In the genomic region with DNA sequence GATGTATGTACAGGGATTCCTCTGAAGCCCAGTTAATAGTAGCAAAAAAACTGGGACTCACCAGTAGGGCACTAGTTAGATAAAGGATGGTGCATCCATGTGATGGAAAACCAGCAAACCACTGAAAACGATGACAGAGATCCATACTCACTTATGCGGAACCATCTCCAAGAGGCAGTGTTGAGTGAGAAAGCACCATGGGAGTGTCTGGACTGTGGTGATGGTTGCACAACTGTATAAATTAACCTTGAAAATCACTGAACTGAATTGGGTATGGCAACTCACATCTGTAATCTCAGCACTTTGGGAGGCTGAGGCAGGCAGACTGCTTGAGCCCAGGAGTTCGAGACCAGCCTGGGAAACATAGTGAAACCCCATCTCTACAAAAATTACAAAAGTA, we compare ENCODE assay signal across 24 cellular contexts.
"Had no signal": no experiment of that assay in that cellular context is flagged by ENCODE, and none has a peak within 500 bp of the region (broad histone marks: within the 10 kb centered on the region; RNA-seq: fewer than 3 reads in every experiment).

No MANE protein-coding gene starts in this region.

- H3K4me3 Mint-ChIP-seq: activated CD4-positive, alpha-beta T cell treated with anti-CD3 and anti-CD28 coated beads, Interleukin-2, amount 10 ng/mL, durations not matched to agents 7 days and 5 days; activated CD8-positive, alpha-beta T cell treated with anti-CD3 and anti-CD28 coated beads, Interleukin-2, amount 10 ng/mL, durations not matched to agents 7 days and 5 days; activated naive CD4-positive, alpha-beta T cell treated with anti-CD3 and anti-CD28 coated beads, Interleukin-2, amount 50 U/mL, for 24 hours; activated T-helper 1 cell treated with anti-CD3 and anti-CD28 coated beads, Interleukin-12 subunit alpha, Interleukin-12 subunit beta, Interleukin-2, Interleukin-4 antibody, amounts not matched to agents 30 ng/mL and 10 ng/mL and 1 ng/mL, durations not matched to agents 14 hours and 24 hours and 36 hours; central memory CD8-positive, alpha-beta T cell; effector memory CD8-positive, alpha-beta T cell; naive thymus-derived CD4-positive, alpha-beta T cell; neural crest cell; stimulated activated naive B cell treated with anti-CD40 and anti-IgM and Interleukin-4, amounts not matched to agents 10 μg/mL and 1 μg/mL and 100 μg/mL, for 72 hours had no signal

- H3K9me3 Mint-ChIP-seq: activated CD4-positive, alpha-beta T cell treated with anti-CD3 and anti-CD28 coated beads, Interleukin-2, amount 10 ng/mL, durations not matched to agents 7 days and 5 days; activated naive CD4-positive, alpha-beta T cell treated with anti-CD3 and anti-CD28 coated beads, Interleukin-2, amount 50 U/mL, for 24 hours; activated T-helper 1 cell treated with anti-CD3 and anti-CD28 coated beads, Interleukin-12 subunit alpha, Interleukin-12 subunit beta, Interleukin-2, Interleukin-4 antibody, amounts not matched to agents 30 ng/mL and 10 ng/mL and 1 ng/mL, durations not matched to agents 14 hours and 24 hours and 36 hours; central memory CD8-positive, alpha-beta T cell; effector memory CD8-positive, alpha-beta T cell; stimulated activated naive B cell treated with anti-CD40 and anti-IgM and Interleukin-4, amounts not matched to agents 10 μg/mL and 1 μg/mL and 100 μg/mL, for 72 hours had no signal

- H3K27ac ChIP-seq: breast epithelium, dorsolateral prefrontal cortex, heart right ventricle, lower lobe of right lung, testis, vagina, VCaP had no signal

- H3K27me3 ChIP-seq: breast epithelium, heart right ventricle, testis, vagina had no signal

- DNase-seq: activated CD4-positive, alpha-beta T cell treated with anti-CD3 and anti-CD28 coated beads, Interleukin-2, amount 10 ng/mL, durations not matched to agents 7 days and 5 days; activated CD4-positive, CD25-positive, alpha-beta regulatory T cell treated with anti-CD3 and anti-CD28 coated beads, Interleukin-2, amount 50 U/mL, for 72 hours; activated CD8-positive, alpha-beta T cell treated with anti-CD3 and anti-CD28 coated beads, Interleukin-2, amount 10 ng/mL, durations not matched to agents 7 days and 5 days; activated gamma-delta T cell treated with Interleukin-2 at 50 U/mL for 16 hours; dorsolateral prefrontal cortex; effector memory CD8-positive, alpha-beta T cell; heart right ventricle; islet precursor cell; lower lobe of right lung; naive thymus-derived CD4-positive, alpha-beta T cell; occipital lobe; stimulated activated CD4-positive, alpha-beta T cell treated with anti-CD3 and anti-CD28 coated beads, Interleukin-2, amount 100 ng/mL, for 48 hours; stimulated activated CD8-positive, alpha-beta memory T cell treated with anti-CD3 and anti-CD28 coated beads, Interleukin-4, amount 100 ng/mL, for 48 hours; stimulated activated naive B cell treated with anti-CD40 and anti-IgM and Interleukin-4, amounts not matched to agents 10 μg/mL and 1 μg/mL and 100 μg/mL, for 72 hours; T-helper 2 cell; testis; trophoblast cell had no signal

- H3K27me3 Mint-ChIP-seq: activated CD4-positive, alpha-beta T cell treated with anti-CD3 and anti-CD28 coated beads, Interleukin-2, amount 10 ng/mL, durations not matched to agents 7 days and 5 days; activated naive CD4-positive, alpha-beta T cell treated with anti-CD3 and anti-CD28 coated beads, Interleukin-2, amount 50 U/mL, for 24 hours had no signal

- H3K27ac Mint-ChIP-seq: activated CD4-positive, alpha-beta T cell treated with anti-CD3 and anti-CD28 coated beads, Interleukin-2, amount 10 ng/mL, durations not matched to agents 7 days and 5 days; activated CD8-positive, alpha-beta T cell treated with anti-CD3 and anti-CD28 coated beads, Interleukin-2, amount 10 ng/mL, durations not matched to agents 7 days and 5 days; activated naive CD4-positive, alpha-beta T cell treated with anti-CD3 and anti-CD28 coated beads, Interleukin-2, amount 50 U/mL, for 24 hours; activated T-helper 1 cell treated with anti-CD3 and anti-CD28 coated beads, Interleukin-12 subunit alpha, Interleukin-12 subunit beta, Interleukin-2, Interleukin-4 antibody, amounts not matched to agents 30 ng/mL and 10 ng/mL and 1 ng/mL, durations not matched to agents 14 hours and 24 hours and 36 hours; effector memory CD8-positive, alpha-beta T cell; naive thymus-derived CD4-positive, alpha-beta T cell; stimulated activated naive B cell treated with anti-CD40 and anti-IgM and Interleukin-4, amounts not matched to agents 10 μg/mL and 1 μg/mL and 100 μg/mL, for 72 hours had no signal

- H3K9me3 ChIP-seq: breast epithelium, heart right ventricle, lower lobe of right lung, testis, vagina had no signal

- H3K4me1 ChIP-seq: breast epithelium, lower lobe of right lung had no signal

- H3K36me3 Mint-ChIP-seq: naive thymus-derived CD4-positive, alpha-beta T cell; stimulated activated naive B cell treated with anti-CD40 and anti-IgM and Interleukin-4, amounts not matched to agents 10 μg/mL and 1 μg/mL and 100 μg/mL, for 72 hours had no signal

- H3K36me3 ChIP-seq: breast epithelium, heart right ventricle, lower lobe of right lung, vagina had no signal

- H3K4me3 ChIP-seq: breast epithelium, dorsolateral prefrontal cortex, heart right ventricle, lower lobe of right lung, testis, vagina had no signal
